ENCODE assay signal across 27 cellular contexts in the genomic region with DNA sequence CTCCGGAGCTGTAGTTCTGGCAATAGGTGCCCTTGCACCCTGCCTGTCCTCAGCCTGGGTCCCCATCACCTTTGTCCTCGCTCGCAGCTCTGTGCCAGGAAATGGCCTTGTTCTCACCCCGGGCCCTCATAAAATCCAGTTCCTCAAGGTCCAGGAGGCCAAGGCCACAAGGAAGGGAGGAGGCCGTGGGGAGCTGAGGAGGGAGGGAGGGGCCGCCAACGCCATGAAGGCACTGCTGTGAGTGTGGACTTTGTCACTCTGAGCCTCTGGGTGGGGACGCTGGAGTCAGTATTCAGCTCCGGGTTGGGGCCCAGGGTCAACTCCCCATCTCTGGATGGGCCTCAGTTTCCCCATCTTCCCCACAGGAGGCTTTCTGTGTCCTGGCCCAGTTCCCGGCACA. TPM values are rescaled to one million over a fixed set of nuclear protein-coding genes. Genes with fewer than 3 reads are reported as not detected.
"Had no signal": no experiment of that assay in that cellular context is flagged by ENCODE, and none has a peak within 500 bp of the region (broad histone marks: within the 10 kb centered on the region; RNA-seq: fewer than 3 reads in every experiment).

No MANE protein-coding gene starts in this region.

- H3K9me3 ChIP-seq: lower lobe of right lung, right lobe of liver, SJSA1, testis, upper lobe of left lung had no signal

- H3K27ac ChIP-seq: lower lobe of right lung, parathyroid adenoma, right lobe of liver, SJSA1, skin epidermis, testis, upper lobe of left lung had no signal

- H3K4me3 Mint-ChIP-seq: activated CD4-positive, alpha-beta memory T cell treated with anti-CD3 and anti-CD28 coated beads, Interleukin-2, amount 10 ng/mL, durations not matched to agents 7 days and 5 days; activated CD8-positive, alpha-beta memory T cell treated with anti-CD3 and anti-CD28 coated beads, Interleukin-2, amount 10 ng/mL, durations not matched to agents 7 days and 5 days; activated naive CD8-positive, alpha-beta T cell treated with anti-CD3 and anti-CD28 coated beads, Interleukin-2, amount 50 U/mL, for 24 hours; brain; effector memory CD8-positive, alpha-beta T cell; nephron; stimulated activated naive B cell treated with anti-CD40 and anti-IgM and Interleukin-4, amounts not matched to agents 10 μg/mL and 1 μg/mL and 100 μg/mL, for 72 hours; T-helper 1 cell treated with Interleukin-12 subunit alpha and Interleukin-12 subunit beta and Interleukin-4 antibody, amounts not matched to agents 30 μg/mL and 1 μg/mL, for 36 hours had no signal

- H3K4me1 ChIP-seq: lower lobe of right lung, parathyroid adenoma, right lobe of liver, testis had no signal

- H3K9me3 Mint-ChIP-seq: activated CD4-positive, alpha-beta memory T cell treated with anti-CD3 and anti-CD28 coated beads, Interleukin-2, amount 10 ng/mL, durations not matched to agents 7 days and 5 days; activated naive CD8-positive, alpha-beta T cell treated with anti-CD3 and anti-CD28 coated beads, Interleukin-2, amount 50 U/mL, for 24 hours; effector memory CD8-positive, alpha-beta T cell; nephron; stimulated activated naive B cell treated with anti-CD40 and anti-IgM and Interleukin-4, amounts not matched to agents 10 μg/mL and 1 μg/mL and 100 μg/mL, for 72 hours; T-helper 1 cell treated with Interleukin-12 subunit alpha and Interleukin-12 subunit beta and Interleukin-4 antibody, amounts not matched to agents 30 μg/mL and 1 μg/mL, for 36 hours had no signal

- H3K9ac ChIP-seq: parathyroid adenoma had no signal

- ATAC-seq: activated CD8-positive, alpha-beta memory T cell treated with anti-CD3 and anti-CD28 coated beads, Interleukin-2, amount 10 ng/mL, durations not matched to agents 7 days and 5 days; activated naive CD8-positive, alpha-beta T cell treated with anti-CD3 and anti-CD28 coated beads, Interleukin-2, amount 50 U/mL, for 24 hours; effector memory CD8-positive, alpha-beta T cell; esophagus mucosa; lower lobe of right lung; stimulated activated naive B cell treated with anti-CD40 and anti-IgM and Interleukin-4, amounts not matched to agents 10 μg/mL and 1 μg/mL and 100 μg/mL, for 72 hours had no signal

- H3K27me3 ChIP-seq: right lobe of liver, SJSA1, testis, upper lobe of left lung had no signal

- DNase-seq: activated CD4-positive, alpha-beta memory T cell treated with anti-CD3 and anti-CD28 coated beads, Interleukin-2, amount 10 ng/mL, durations not matched to agents 7 days and 5 days; activated CD4-positive, alpha-beta T cell treated with anti-CD3 and anti-CD28 coated beads for 48 hours; activated CD8-positive, alpha-beta memory T cell treated with anti-CD3 and anti-CD28 coated beads, Interleukin-2, amount 10 ng/mL, durations not matched to agents 7 days and 5 days; activated effector memory CD4-positive, alpha-beta T cell treated with anti-CD3 and anti-CD28 coated beads, Interleukin-2, amount 50 U/mL, for 16 hours; activated naive CD4-positive, alpha-beta T cell treated with anti-CD3 and anti-CD28 coated beads, Interleukin-2, amount 50 U/mL, for 16 hours; activated naive CD8-positive, alpha-beta T cell treated with anti-CD3 and anti-CD28 coated beads, Interleukin-2, amount 50 U/mL, for 24 hours; activated T-cell treated with anti-CD3 and anti-CD28 coated beads for 4 hours; aorta; dermis blood vessel endothelial cell; effector memory CD8-positive, alpha-beta T cell; glutamatergic neuron; hippocampal formation; lower lobe of right lung; right lobe of liver; stimulated activated CD4-positive, alpha-beta T cell treated with anti-CD3 and anti-CD28 coated beads, Interleukin-15, amount 100 ng/mL, for 24 hours; stimulated activated naive B cell treated with anti-CD40 and anti-IgM and Interleukin-4, amounts not matched to agents 10 μg/mL and 1 μg/mL and 100 μg/mL, for 72 hours; T1000; testis; upper lobe of left lung had no signal

- H3K36me3 ChIP-seq: lower lobe of right lung, right lobe of liver, SJSA1, upper lobe of left lung had no signal

- H3K4me1 Mint-ChIP-seq: activated CD4-positive, alpha-beta memory T cell treated with anti-CD3 and anti-CD28 coated beads, Interleukin-2, amount 10 ng/mL, durations not matched to agents 7 days and 5 days; activated CD8-positive, alpha-beta memory T cell treated with anti-CD3 and anti-CD28 coated beads, Interleukin-2, amount 10 ng/mL, durations not matched to agents 7 days and 5 days; activated naive CD8-positive, alpha-beta T cell treated with anti-CD3 and anti-CD28 coated beads, Interleukin-2, amount 50 U/mL, for 24 hours; brain; nephron; stimulated activated naive B cell treated with anti-CD40 and anti-IgM and Interleukin-4, amounts not matched to agents 10 μg/mL and 1 μg/mL and 100 μg/mL, for 72 hours had no signal

- H3K36me3 Mint-ChIP-seq: activated CD8-positive, alpha-beta memory T cell treated with anti-CD3 and anti-CD28 coated beads, Interleukin-2, amount 10 ng/mL, durations not matched to agents 7 days and 5 days; brain; stimulated activated naive B cell treated with anti-CD40 and anti-IgM and Interleukin-4, amounts not matched to agents 10 μg/mL and 1 μg/mL and 100 μg/mL, for 72 hours had no signal

- H3K27ac Mint-ChIP-seq: activated CD4-positive, alpha-beta memory T cell treated with anti-CD3 and anti-CD28 coated beads, Interleukin-2, amount 10 ng/mL, durations not matched to agents 7 days and 5 days; activated CD8-positive, alpha-beta memory T cell treated with anti-CD3 and anti-CD28 coated beads, Interleukin-2, amount 10 ng/mL, durations not matched to agents 7 days and 5 days; activated naive CD8-positive, alpha-beta T cell treated with anti-CD3 and anti-CD28 coated beads, Interleukin-2, amount 50 U/mL, for 24 hours; brain; effector memory CD8-positive, alpha-beta T cell; nephron; stimulated activated naive B cell treated with anti-CD40 and anti-IgM and Interleukin-4, amounts not matched to agents 10 μg/mL and 1 μg/mL and 100 μg/mL, for 72 hours; T-helper 1 cell treated with Interleukin-12 subunit alpha and Interleukin-12 subunit beta and Interleukin-4 antibody, amounts not matched to agents 30 μg/mL and 1 μg/mL, for 36 hours had no signal

- H3K4me3 ChIP-seq: lower lobe of right lung, right lobe of liver, SJSA1, skin epidermis, testis, upper lobe of left lung had no signal

- H3K27me3 Mint-ChIP-seq: activated CD4-positive, alpha-beta memory T cell treated with anti-CD3 and anti-CD28 coated beads, Interleukin-2, amount 10 ng/mL, durations not matched to agents 7 days and 5 days; activated naive CD8-positive, alpha-beta T cell treated with anti-CD3 and anti-CD28 coated beads, Interleukin-2, amount 50 U/mL, for 24 hours; effector memory CD8-positive, alpha-beta T cell; stimulated activated naive B cell treated with anti-CD40 and anti-IgM and Interleukin-4, amounts not matched to agents 10 μg/mL and 1 μg/mL and 100 μg/mL, for 72 hours had no signal

RNA-seq across cellular contexts. Expression of a gene that starts 50.9 kb away (rescaled TPM):
- total RNA-seq: endothelial cell of umbilical vein had no signal
